In the genomic region with DNA sequence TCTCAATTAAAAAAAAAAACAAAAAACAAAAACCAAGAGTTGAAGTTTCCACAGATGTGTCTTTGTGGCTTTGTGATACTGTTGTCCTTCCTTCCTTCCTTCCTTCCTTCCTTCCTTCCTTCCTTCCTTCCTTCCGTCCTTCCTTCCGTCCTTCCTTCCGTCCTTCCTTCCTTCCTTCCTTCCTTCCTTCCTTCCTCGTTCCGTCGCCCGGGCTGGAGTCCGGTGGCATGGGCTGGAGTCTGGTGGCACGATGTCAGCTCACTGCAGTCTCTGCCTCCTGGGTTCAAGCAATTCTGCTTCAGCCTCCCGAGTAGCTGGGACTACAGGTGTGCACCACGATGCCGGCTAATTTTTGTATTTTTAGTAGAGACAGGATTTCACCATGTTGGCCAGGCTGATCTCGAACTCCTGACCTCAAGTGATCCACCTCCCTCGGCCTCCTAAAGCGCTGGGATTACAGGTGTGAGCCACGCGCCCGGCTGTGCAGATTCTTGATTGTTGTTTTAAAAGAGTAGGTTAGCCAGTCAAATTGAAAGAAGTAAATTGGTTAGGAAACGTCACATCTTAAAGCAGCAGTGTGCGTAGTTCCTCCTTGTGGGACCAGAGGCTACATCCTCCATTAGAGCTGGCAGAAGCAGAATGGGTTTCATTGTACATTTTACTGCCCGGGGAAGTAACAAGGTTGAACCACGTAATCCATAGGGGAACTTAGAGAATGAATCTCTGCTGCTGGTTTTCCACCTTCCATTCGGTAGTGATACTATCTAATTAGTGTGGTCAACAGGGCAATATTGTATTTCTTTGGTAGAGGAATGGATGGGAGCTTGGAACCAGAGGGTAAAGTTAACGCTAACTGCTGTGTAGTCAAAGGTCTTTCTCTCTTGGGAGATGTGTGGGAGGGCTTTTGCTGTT, we compare ENCODE assay signal across 9 cellular contexts. TPM values are rescaled to one million over a fixed set of nuclear protein-coding genes. Genes with fewer than 3 reads are reported as not detected.
DNase-seq lines count a peak whose midpoint lies in the region; ATAC-seq and TF ChIP-seq lines count a peak whose summit lies in the region.
"Had no signal": no experiment of that assay in that cellular context is flagged by ENCODE, and none has a peak within 500 bp of the region (broad histone marks: within the 10 kb centered on the region; RNA-seq: fewer than 3 reads in every experiment).

No MANE protein-coding gene starts in this region.

- BruUV-seq in A673 (replicated peaks; lab: Mats Ljungman, UMichigan), result no TSS peak

- peaks cover 99% of the 10 kb centered on the region for H3K79me2 ChIP-seq in MM.1S (ENCODE audit: low read length)

- peaks cover 29% of the 10 kb centered on the region for H3K36me3 ChIP-seq in A673 (ENCODE audit: insufficient read depth, low read length, poor library complexity, severe bottlenecking)
- H3K36me3 ChIP-seq in MM.1S (replicated peaks; ENCODE audit: insufficient read depth, low read length), result peaks cover 7% of the 10 kb centered on the region; the same call in 1 of the 2 replicates

- ATAC-seq in GM18873 (IDR thresholded peaks at IDR 0.05; ENCODE audit: low FRiP score, unreplicated experiment) (peak; percentile 85), HG02938 (IDR thresholded peaks at IDR 0.05; ENCODE audit: unreplicated experiment) (peak; percentile 74)
- peak; percentile 94 for ATAC-seq in activated T-helper 17 cell treated with anti-CD3 and anti-CD28 coated beads, Interleukin-2, amount 50 U/mL, for 72 hours (replicated peaks)

- H3K36me3 Mint-ChIP-seq in activated T-helper 17 cell treated with anti-CD3 and anti-CD28 coated beads, Interleukin-2, amount 50 U/mL, for 72 hours (ENCODE audit: low read depth), result peaks cover 91% of the 10 kb centered on the region

- intact Hi-C loops in A673 (cut with micrococcal nuclease; ENCODE audit: unreplicated experiment), result no loop called here

- H4K20me1 ChIP-seq in MM.1S (ENCODE audit: insufficient read depth, low read length), result peaks cover 47% of the 10 kb centered on the region

- H3K27ac Mint-ChIP-seq in activated T-helper 17 cell treated with anti-CD3 and anti-CD28 coated beads, Interleukin-2, amount 50 U/mL, for 72 hours, result peak overlapping the region; percentile 91

- no peaks in the 10 kb centered on the region for H3K27me3 ChIP-seq in A673 (replicated peaks; ENCODE audit: insufficient read depth, low read depth, low read length, poor library complexity)
- H3K27me3 ChIP-seq in MM.1S (replicated peaks; ENCODE audit: insufficient read depth, low read length), result no peaks in the 10 kb centered on the region

- peak overlapping the region; percentile 71 for H3K4me3 Mint-ChIP-seq in activated T-helper 17 cell treated with anti-CD3 and anti-CD28 coated beads, Interleukin-2, amount 50 U/mL, for 72 hours

- H3K4me1 Mint-ChIP-seq in activated T-helper 17 cell treated with anti-CD3 and anti-CD28 coated beads, Interleukin-2, amount 50 U/mL, for 72 hours, result peaks cover 45% of the 10 kb centered on the region

- H3K9me2 ChIP-seq in MM.1S (replicated peaks; ENCODE audit: insufficient read depth, low read length), result no peaks in the 10 kb centered on the region

- CTCF ChIA-PET in A673 (lab: Charles Lee), result interaction anchor here (1.0 kb wide), 1 partner anchor 34 kb away, joined by 3 read pairs; no protein-coding TSS in a partner anchor

- H3K4me2 ChIP-seq in MM.1S (ENCODE audit: low read depth, low read length), result no peak overlapping the region

- H2AFZ ChIP-seq in MM.1S (ENCODE audit: low read length), result no peak overlapping the region

- H3F3A ChIP-seq in MM.1S (ENCODE audit: insufficient read depth, low read length), result no peaks in the 10 kb centered on the region

- H3K27ac ChIP-seq in A673 (ENCODE audit: low read depth, low read length, poor library complexity, severe bottlenecking) (peak overlapping the region; percentile 76), MM.1S (ENCODE audit: low read length) (no peak overlapping the region)

- no peak overlapping the region for H3K4me3 ChIP-seq in A673 (ENCODE audit: low read depth, low read length, poor library complexity, severe bottlenecking)
- H3K4me3 ChIP-seq in MM.1S (ENCODE audit: low read length), result no peak overlapping the region

- no peaks in the 10 kb centered on the region for H3K27me3 Mint-ChIP-seq in activated T-helper 17 cell treated with anti-CD3 and anti-CD28 coated beads, Interleukin-2, amount 50 U/mL, for 72 hours

- DNase-seq in A673 (ENCODE audit: low spot score) (no peak), NCI-H446 (lab: John Stamatoyannopoulos, UW) (no peak), MM.1S (no peak), amniotic stem cell (lab: John Stamatoyannopoulos, UW) (no peak), ureter (ENCODE audit: low spot score) (no peak)

- TF ChIP-seq CTCF in A673 (conservative IDR thresholded peaks at IDR 0.05; ENCODE audit: low read depth, low read length) (no peak), MM.1S (IDR thresholded peaks at IDR 0.05; ENCODE audit: low read length) (no peak)

- H3K9me3 ChIP-seq in A673 (ENCODE audit: low read depth, low read length, poor library complexity, severe bottlenecking) (no peaks in the 10 kb centered on the region), MM.1S (replicated peaks; ENCODE audit: insufficient read depth, low read length) (no peaks in the 10 kb centered on the region)
- H3K9me3 ChIP-seq: thoracic aorta had no signal

- H3K9ac ChIP-seq in MM.1S (ENCODE audit: low read length), result no peak overlapping the region

- H3K4me1 ChIP-seq in A673 (ENCODE audit: insufficient read depth, low read length, poor library complexity, severe bottlenecking), result peaks cover 37% of the 10 kb centered on the region
- H3K4me1 ChIP-seq in MM.1S (ENCODE audit: low read length), result no peaks in the 10 kb centered on the region

- H3K9me3 Mint-ChIP-seq in activated T-helper 17 cell treated with anti-CD3 and anti-CD28 coated beads, Interleukin-2, amount 50 U/mL, for 72 hours, result no peaks in the 10 kb centered on the region

- POLR2A ChIA-PET in A673 (lab: Charles Lee; ENCODE audit: low non-redundant PET), result no interaction called here

RNA-seq across cellular contexts. Expression of a gene that starts 20.6 kb away (rescaled TPM):
- 133 and 146 TPM in 2 replicates for total RNA-seq in A673 (2021)
- total RNA-seq in activated T-helper 17 cell treated with anti-CD3 and anti-CD28 coated beads, Interleukin-2, amount 50 U/mL, for 72 hours, result 100 to 1,000 TPM; 113 to 118 TPM
- total RNA-seq in ureter, result 103 TPM
